13 cellular contexts compared by ENCODE assay signal in the genomic region with DNA sequence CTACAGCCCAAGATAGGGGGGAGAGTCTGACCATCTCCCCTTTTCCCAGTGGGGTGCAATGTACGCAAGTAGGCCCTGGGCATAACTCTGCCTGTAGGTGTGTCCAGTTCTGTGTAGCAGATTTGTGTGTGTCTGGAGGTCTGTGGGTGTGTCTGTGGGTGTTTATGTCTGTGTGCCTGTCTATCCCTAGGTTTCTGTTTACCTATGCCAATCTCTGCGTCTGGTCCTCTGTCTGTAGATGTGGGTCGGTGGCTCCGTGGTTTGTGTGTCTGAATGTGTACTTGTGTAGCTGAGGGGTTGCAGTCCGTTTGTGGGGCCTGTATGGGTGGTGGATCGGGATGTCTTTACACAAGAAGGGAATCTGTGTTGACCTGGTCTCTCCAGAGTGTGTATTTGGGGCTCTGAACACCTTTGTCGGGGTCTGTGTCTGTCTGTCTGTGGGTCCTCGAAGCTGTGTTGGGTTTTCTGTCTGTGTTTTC. TPM values are rescaled to one million over a fixed set of nuclear protein-coding genes. Genes with fewer than 3 reads are reported as not detected.
A peak's percentile ranks its signal among the peaks of the same experiment; 100 is the strongest.
DNase-seq lines count a peak whose midpoint lies in the region; ATAC-seq, FAIRE-seq and TF ChIP-seq lines count a peak whose summit lies in the region.
"Had no signal": no experiment of that assay in that cellular context is flagged by ENCODE, and none has a peak within 500 bp of the region (broad histone marks: within the 10 kb centered on the region; RNA-seq: fewer than 3 reads in every experiment).

No MANE protein-coding gene starts in this region.

- H3K4me1 ChIP-seq in cardiac muscle cell (ENCODE audit: low read depth) (peaks cover 20% of the 10 kb centered on the region), uterus (peaks cover 0 to 6% of the 10 kb centered on the region in 2 donors)

- H3K4me3 ChIP-seq in cardiac muscle cell (peak overlapping the region; percentile 65), uterus (peak overlapping the region; percentile 52 to 64)

- no peak for FAIRE-seq in D721Med (lab: Jason Lieb, UNC)
- FAIRE-seq: pancreas had no signal

- H3K27me3 ChIP-seq in cardiac muscle cell (no peaks in the 10 kb centered on the region), uterus (no peaks in the 10 kb centered on the region)
- H3K27me3 ChIP-seq: colonic mucosa, pancreas had no signal

- no peaks in the 10 kb centered on the region for H3K27me3 Mint-ChIP-seq in activated T-helper 17 cell treated with anti-CD3 and anti-CD28 coated beads, Interleukin-2, amount 50 U/mL, for 72 hours
- H3K27me3 Mint-ChIP-seq in immature natural killer cell (ENCODE audit: low read depth in 3 of 3), result peaks cover 2 to 5% (median 2%) of the 10 kb centered on the region in 3 donors

- TF ChIP-seq CTCF in cardiac muscle cell (IDR thresholded peaks at IDR 0.05; ENCODE audit: low read depth, low read length), result no peak
- TF ChIP-seq CTCF in uterus (IDR thresholded peaks at IDR 0.05), result no peak
- TF ChIP-seq CTCF in D721Med (IDR thresholded peaks at IDR 0.05; ENCODE audit: insufficient read depth, missing control alignments), result no peak

- peak overlapping the region; percentile 2 for H3K4me3 Mint-ChIP-seq in activated T-helper 17 cell treated with anti-CD3 and anti-CD28 coated beads, Interleukin-2, amount 50 U/mL, for 72 hours
- H3K4me3 Mint-ChIP-seq in immature natural killer cell, result peak overlapping the region; percentile 14 to 53 (median 37)

- peaks cover 4% of the 10 kb centered on the region for H3K4me1 Mint-ChIP-seq in activated T-helper 17 cell treated with anti-CD3 and anti-CD28 coated beads, Interleukin-2, amount 50 U/mL, for 72 hours
- H3K4me1 Mint-ChIP-seq in immature natural killer cell, result peaks cover 7 to 9% of the 10 kb centered on the region in 2 donors

- no peaks in the 10 kb centered on the region for H3K9me3 ChIP-seq in cardiac muscle cell (ENCODE audit: low read depth)
- no peaks in the 10 kb centered on the region for H3K9me3 ChIP-seq in uterus
- H3K9me3 ChIP-seq: colonic mucosa, pancreas had no signal

- H3K27ac Mint-ChIP-seq in activated T-helper 17 cell treated with anti-CD3 and anti-CD28 coated beads, Interleukin-2, amount 50 U/mL, for 72 hours, result no peak overlapping the region
- H3K27ac Mint-ChIP-seq in immature natural killer cell, result peak overlapping the region in 2 of 6 donors; percentile 3 to 19

- no peaks in the 10 kb centered on the region for H3K9me3 Mint-ChIP-seq in activated T-helper 17 cell treated with anti-CD3 and anti-CD28 coated beads, Interleukin-2, amount 50 U/mL, for 72 hours
- no peaks in the 10 kb centered on the region for H3K9me3 Mint-ChIP-seq in immature natural killer cell

- H3K36me3 ChIP-seq in cardiac muscle cell, result peaks cover 3% of the 10 kb centered on the region
- no peaks in the 10 kb centered on the region for H3K36me3 ChIP-seq in uterus
- H3K36me3 ChIP-seq: colonic mucosa, pancreas had no signal

- TF ChIP-seq POLR2A in uterus (IDR thresholded peaks at IDR 0.05), result no peak

- DNase-seq in cardiac muscle cell (ENCODE audit: low read depth in 1 of 2, low spot score in 1 of 2) (no peak), Right ventricle myocardium superior (no peak), immature natural killer cell (no peak), uterus (no peak), D721Med (ENCODE audit: insufficient read length, low spot score) (no peak), activated T-cell treated with anti-CD3 and anti-CD28 coated beads for 4 hours (no peak)
- DNase-seq: colonic mucosa, NCI-H1930, pancreas, RPMI8226 had no signal

- intact Hi-C loops in Right ventricle myocardium superior (cut with DNase I) (no loop called here), uterus (cut with DNase I; ENCODE audit: low total_unique reads) (no loop called here)

- no peaks in the 10 kb centered on the region for H3K36me3 Mint-ChIP-seq in activated T-helper 17 cell treated with anti-CD3 and anti-CD28 coated beads, Interleukin-2, amount 50 U/mL, for 72 hours (ENCODE audit: low read depth)
- H3K36me3 Mint-ChIP-seq in immature natural killer cell, result no peaks in the 10 kb centered on the region

- H3K27ac ChIP-seq in cardiac muscle cell (no peak overlapping the region), uterus (peak overlapping the region; percentile 63 to 81)
- H3K27ac ChIP-seq: colonic mucosa, pancreas had no signal

- ATAC-seq in Right ventricle myocardium superior (ENCODE audit: poor library complexity), result no peak
- ATAC-seq in activated T-helper 17 cell treated with anti-CD3 and anti-CD28 coated beads, Interleukin-2, amount 50 U/mL, for 72 hours (replicated peaks), result no peak
- ATAC-seq in GM18498 (IDR thresholded peaks at IDR 0.05; ENCODE audit: unreplicated experiment), result no peak

RNA-seq across cellular contexts. Expression of gene NYAP1, which starts 0.9 kb away (rescaled TPM):
- total RNA-seq in cardiac muscle cell (9.0 and 13.0 TPM in 2 replicates), Right ventricle myocardium superior (0.16 TPM), uterus (1 to 10 TPM in 2 of 4 donors, under 1 TPM in 2; 0.29 to 6.5 (median 2.4) TPM)
- polyA plus RNA-seq in cardiac muscle cell (0.06 and 0.22 TPM in 2 replicates), immature natural killer cell (not detected)
- under 1 TPM; 0.15 to 0.19 TPM for total RNA-seq in activated T-helper 17 cell treated with anti-CD3 and anti-CD28 coated beads, Interleukin-2, amount 50 U/mL, for 72 hours
- total RNA-seq: H4 had no signal

RNA-seq across cellular contexts. Expression of gene TSC22D4, which starts 5.7 kb away (rescaled TPM):
- total RNA-seq in cardiac muscle cell (103 and 133 TPM in 2 replicates), Right ventricle myocardium superior (47.4 TPM), uterus (10 to 100 TPM; 17.6 to 40.3 (median 19.5) TPM)
- polyA plus RNA-seq in cardiac muscle cell (91.9 and 138 TPM in 2 replicates), immature natural killer cell (10 to 100 TPM; 32.4 to 42.2 (median 35.3) TPM)
- 100 to 1,000 TPM in 1 of 2 donors, 10 to 100 TPM in 1; 88.5 to 163 TPM for total RNA-seq in activated T-helper 17 cell treated with anti-CD3 and anti-CD28 coated beads, Interleukin-2, amount 50 U/mL, for 72 hours

RNA-seq across cellular contexts. Expression of gene SPACDR, which starts 20.6 kb away (rescaled TPM):
- total RNA-seq in cardiac muscle cell (0.28 and 1.6 TPM in 2 replicates), Right ventricle myocardium superior (0.81 TPM), uterus (10 to 100 TPM in 1 of 4 donors, 1 to 10 TPM in 2, not detected in 1; 1.4 to 22.1 (median 1.8) TPM)
- polyA plus RNA-seq in cardiac muscle cell (0.79 and 1.2 TPM in 2 replicates), immature natural killer cell (1 to 10 TPM in 1 of 3 donors, under 1 TPM in 1, not detected in 1; 0.43 to 2.2 TPM)
- 10 to 100 TPM in 1 of 2 donors, 1 to 10 TPM in 1; 3.3 to 17.3 TPM for total RNA-seq in activated T-helper 17 cell treated with anti-CD3 and anti-CD28 coated beads, Interleukin-2, amount 50 U/mL, for 72 hours

RNA-seq across cellular contexts. Expression of gene PPP1R35, which starts 48.4 kb away (rescaled TPM):
- total RNA-seq in cardiac muscle cell (51.5 and 81.5 TPM in 2 replicates), Right ventricle myocardium superior (10.9 TPM), uterus (10 to 100 TPM in 2 of 4 donors, 1 to 10 TPM in 2; 7.4 to 39.7 (median 17.8) TPM)
- polyA plus RNA-seq in cardiac muscle cell (78.7 and 108 TPM in 2 replicates), immature natural killer cell (10 to 100 TPM; 25.7 to 42.2 (median 41.8) TPM)
- 10 to 100 TPM; 51.2 to 63.6 TPM for total RNA-seq in activated T-helper 17 cell treated with anti-CD3 and anti-CD28 coated beads, Interleukin-2, amount 50 U/mL, for 72 hours

RNA-seq across cellular contexts. Expression of gene AGFG2, which starts 54.3 kb away (rescaled TPM):
- total RNA-seq in cardiac muscle cell (18.3 and 21.7 TPM in 2 replicates), Right ventricle myocardium superior (19.8 TPM), uterus (10 to 100 TPM in 3 of 4 donors, 1 to 10 TPM in 1; 6.8 to 64.4 (median 20.4) TPM)
- polyA plus RNA-seq in cardiac muscle cell (9.3 and 17.0 TPM in 2 replicates), immature natural killer cell (10 to 100 TPM in 2 of 3 donors, 1 to 10 TPM in 1; 7.1 to 20.7 (median 12.0) TPM)
- 10 to 100 TPM; 48.3 to 50.7 TPM for total RNA-seq in activated T-helper 17 cell treated with anti-CD3 and anti-CD28 coated beads, Interleukin-2, amount 50 U/mL, for 72 hours
